Comparison of ENCODE assay signal across 1 cellular context in genomic region chr1:100250264-100250663, GRCh38.
TF ChIP-seq lines count a peak whose summit lies in the region.

No MANE protein-coding gene starts in this region.

TF ChIP-seq in H1, 55 proteins besides CTCF, POLR2A, EP300 and RAD21:
- TF ChIP-seq BACH1 (IDR thresholded peaks at IDR 0.05; ENCODE audit: low read length) (no peak), SP1 (IDR thresholded peaks at IDR 0.05; ENCODE audit: low read depth, low read length) (no peak), CBX8 (IDR thresholded peaks at IDR 0.05; ENCODE audit: borderline replicate concordance, low read depth, low read length) (no peak), MAFK (IDR thresholded peaks at IDR 0.05; ENCODE audit: low read depth, low read length) (no peak), PHF8 (conservative IDR thresholded peaks at IDR 0.05; ENCODE audit: low read depth, low read length) (no peak), RXRA (IDR thresholded peaks at IDR 0.05; ENCODE audit: insufficient read depth, low read depth, low read length) (no peak), TCF12 (IDR thresholded peaks at IDR 0.05; ENCODE audit: low read depth, low read length) (no peak), ATF3 (IDR thresholded peaks at IDR 0.05; ENCODE audit: insufficient read depth, low read depth, low read length) (no peak), GABPA (IDR thresholded peaks at IDR 0.05; ENCODE audit: borderline replicate concordance, insufficient read depth, low read length) (no peak), GTF2F1 (IDR thresholded peaks at IDR 0.05; ENCODE audit: borderline replicate concordance, low read depth, low read length) (no peak), YY1 (IDR thresholded peaks at IDR 0.05; ENCODE audit: low read depth, low read length) (no peak), SAP30 (IDR thresholded peaks at IDR 0.05; ENCODE audit: insufficient read depth, insufficient replicate concordance, low read length) (no peak)
- TF ChIP-seq, protein P1, sequence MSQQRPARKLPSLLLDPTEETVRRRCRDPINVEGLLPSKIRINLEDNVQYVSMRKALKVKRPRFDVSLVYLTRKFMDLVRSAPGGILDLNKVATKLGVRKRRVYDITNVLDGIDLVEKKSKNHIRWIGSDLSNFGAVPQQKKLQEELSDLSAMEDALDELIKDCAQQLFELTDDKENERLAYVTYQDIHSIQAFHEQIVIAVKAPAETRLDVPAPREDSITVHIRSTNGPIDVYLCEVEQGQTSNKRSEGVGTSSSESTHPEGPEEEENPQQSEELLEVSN (IDR thresholded peaks at IDR 0.05) = no peak
